8 cellular contexts compared by ENCODE assay signal in genomic region chr1:201828451-201828819, GRCh38. TPM values are rescaled to one million over a fixed set of nuclear protein-coding genes. Genes with fewer than 3 reads are reported as not detected.
DNase-seq lines count a peak whose midpoint lies in the region; ATAC-seq and TF ChIP-seq lines count a peak whose summit lies in the region.

No MANE protein-coding gene starts in this region.

- H3K36me3 ChIP-seq in SJCRH30, result peaks cover 8% of the 10 kb centered on the region
- peaks cover 5% of the 10 kb centered on the region for H3K36me3 ChIP-seq in fibroblast of lung (ENCODE audit: control insufficient read depth, insufficient read depth, low read length)

- H3K9me3 ChIP-seq in SJCRH30 (replicated peaks) (no peaks in the 10 kb centered on the region), fibroblast of lung (ENCODE audit: control insufficient read depth, insufficient read depth, low read depth, low read length) (no peaks in the 10 kb centered on the region)

- TF ChIP-seq CTCF in fibroblast of lung (conservative IDR thresholded peaks at IDR 0.05 in 1 of 2, IDR thresholded peaks at IDR 0.05 in 1 of 2; ENCODE audit: low read depth in 1 of 2, low read length in 2 of 2), result no peak

- H3K36me3 Mint-ChIP-seq in activated T-cell treated with anti-CD3 and anti-CD28 coated beads, Interleukin-2, amount 50 U/mL, for 24 hours (ENCODE audit: low read depth), result peaks cover 31% of the 10 kb centered on the region

- DNase-seq in activated T-cell treated with anti-CD3 and anti-CD28 coated beads, Interleukin-2, amount 50 U/mL, for 24 hours, result no peak
- DNase-seq in activated T-cell treated with anti-CD3 and anti-CD28 coated beads for 4 hours (no peak), SJCRH30 (peak in 1 of 2 experiments; percentile 46), fibroblast of lung (ENCODE audit: low read depth in 2 of 2) (peak in 1 of 2 donors; percentile 43), substantia nigra (lab: John Stamatoyannopoulos, UW) (no peak), HuH-7 (ENCODE audit: low spot score) (no peak)

- peak overlapping the region; percentile 99 for H3K4me3 ChIP-seq in SJCRH30
- H3K4me3 ChIP-seq in fibroblast of lung (replicated peaks in 1 of 4; ENCODE audit: control extremely low read depth in 1 of 4, insufficient read depth in 1 of 4, low read depth in 3 of 4, low read length in 4 of 4), result peak overlapping the region; percentile 20 to 99 (median 40)

- no peaks in the 10 kb centered on the region for H3K9me3 Mint-ChIP-seq in activated T-cell treated with anti-CD3 and anti-CD28 coated beads, Interleukin-2, amount 50 U/mL, for 24 hours

- H3K4me2 ChIP-seq in fibroblast of lung (ENCODE audit: extremely low read depth, insufficient read depth, low read length), result peak overlapping the region; percentile 65

- H3K27me3 Mint-ChIP-seq in activated T-cell treated with anti-CD3 and anti-CD28 coated beads, Interleukin-2, amount 50 U/mL, for 24 hours, result no peaks in the 10 kb centered on the region

- ATAC-seq in GM21576 (IDR thresholded peaks at IDR 0.05; ENCODE audit: unreplicated experiment) (no peak), HG03442 (IDR thresholded peaks at IDR 0.05; ENCODE audit: unreplicated experiment) (no peak)

- peaks cover 42% of the 10 kb centered on the region for H3K4me1 Mint-ChIP-seq in activated T-cell treated with anti-CD3 and anti-CD28 coated beads, Interleukin-2, amount 50 U/mL, for 24 hours (ENCODE audit: low read depth)

- no peaks in the 10 kb centered on the region for H3K27me3 ChIP-seq in SJCRH30
- H3K27me3 ChIP-seq in fibroblast of lung (ENCODE audit: control insufficient read depth, insufficient read depth, low read length), result no peaks in the 10 kb centered on the region

- peaks cover 41% of the 10 kb centered on the region for H3K79me2 ChIP-seq in fibroblast of lung (ENCODE audit: control insufficient read depth, insufficient read depth, low read length)

- no peak overlapping the region for H3K9ac ChIP-seq in fibroblast of lung (ENCODE audit: insufficient read depth, low read length)

- no peak overlapping the region for H2AFZ ChIP-seq in fibroblast of lung (ENCODE audit: low read length)

- H3K27ac ChIP-seq in SJCRH30 (no peak overlapping the region), fibroblast of lung (ENCODE audit: insufficient read depth, low read length) (no peak overlapping the region), substantia nigra (ENCODE audit: low read depth, low read length, poor library complexity, severe bottlenecking) (peak overlapping the region; percentile 19)

- peak overlapping the region; percentile 99 for H3K4me3 Mint-ChIP-seq in activated T-cell treated with anti-CD3 and anti-CD28 coated beads, Interleukin-2, amount 50 U/mL, for 24 hours

- no peaks in the 10 kb centered on the region for H4K20me1 ChIP-seq in fibroblast of lung (ENCODE audit: control insufficient read depth, extremely low read depth, insufficient read depth, low read length)

- peaks cover 17% of the 10 kb centered on the region for H3K4me1 ChIP-seq in SJCRH30
- no peaks in the 10 kb centered on the region for H3K4me1 ChIP-seq in fibroblast of lung (ENCODE audit: control insufficient read depth, extremely low read depth, insufficient read depth, low read length)

- peak overlapping the region; percentile 98 for H3K27ac Mint-ChIP-seq in activated T-cell treated with anti-CD3 and anti-CD28 coated beads, Interleukin-2, amount 50 U/mL, for 24 hours

RNA-seq across cellular contexts. Expression of gene IPO9, which starts 0.5 kb away (rescaled TPM):
- total RNA-seq in SJCRH30 (2014; rRNA removed; shearing (Covaris generic)), result 69.8 and 70.4 TPM in 2 replicates
- 19.0 and 28.4 TPM in 2 replicates for total RNA-seq in fibroblast of lung
- polyA plus RNA-seq in fibroblast of lung, result 29.2 and 44.5 TPM in 2 replicates
- polyA plus RNA-seq in fibroblast of lung (2012), result 31.8 and 46.4 TPM in 2 replicates
- polyA minus RNA-seq in fibroblast of lung (ENCODE audit: low replicate concordance), result 54.0 and 56.7 TPM in 2 replicates
